In the genomic region with DNA sequence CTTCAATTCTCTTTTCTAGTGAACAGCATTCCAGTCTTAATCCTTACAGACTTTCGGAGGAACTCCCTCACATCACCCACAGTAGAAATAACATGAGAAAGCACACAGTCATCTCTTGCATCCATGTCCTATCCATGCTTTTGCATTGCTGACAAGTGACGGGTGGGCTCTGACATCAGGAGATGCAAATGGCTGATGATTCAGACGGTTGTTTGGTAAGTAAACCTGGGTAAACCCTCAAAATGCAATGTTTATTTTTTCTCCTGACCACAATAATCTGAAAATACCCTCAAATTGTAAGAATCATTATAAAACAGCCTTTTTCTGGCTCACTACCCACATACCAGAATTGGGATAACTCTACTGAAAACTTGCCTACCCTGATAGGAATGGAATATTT, we compare ENCODE assay signal across 15 cellular contexts.
DNase-seq lines count a peak whose midpoint lies in the region; ATAC-seq, FAIRE-seq and TF ChIP-seq lines count a peak whose summit lies in the region.
"Had no signal": no experiment of that assay in that cellular context is flagged by ENCODE, and none has a peak within 500 bp of the region (broad histone marks: within the 10 kb centered on the region; RNA-seq: fewer than 3 reads in every experiment).

No MANE protein-coding gene starts in this region.

- DNase-seq in H4 (ENCODE audit: low spot score) (peak; percentile 19), amniotic stem cell (lab: John Stamatoyannopoulos, UW) (peak; percentile 94), foreskin fibroblast (peak; percentile 87 to 95), HTR-8/SVneo (ENCODE audit: insufficient read length, low spot score) (no peak), UCSD-AML1 (lab: John Stamatoyannopoulos, UW; ENCODE audit: unreplicated experiment) (no peak), SHP77 (lab: John Stamatoyannopoulos, UW) (no peak)
- DNase-seq: activated B cell treated with CpG ODN at 0.5 μM for 24 hours; activated naive CD4-positive, alpha-beta T cell; COR-L47; NCI-H1930; NCI-H524 treated with DMSO at 0.1 percent for 48 hours; PC-3; SW 1271 had no signal

- no peak overlapping the region for H3K4me3 ChIP-seq in foreskin fibroblast (ENCODE audit: low read depth in 1 of 2, low read length in 2 of 2)
- H3K4me3 ChIP-seq: cardiac muscle cell had no signal

- no peak for TF ChIP-seq CTCF in foreskin fibroblast (IDR thresholded peaks at IDR 0.05; ENCODE audit: low read depth, low read length)

- no peak for FAIRE-seq in HTR-8/SVneo (lab: Jason Lieb, UNC)

- no peak for ATAC-seq in GM18868 (IDR thresholded peaks at IDR 0.05; ENCODE audit: unreplicated experiment)
- ATAC-seq: PC-3 had no signal

Comparison
In these comparisons a context has a peak if more than half of its experiments do, and no peak if none do; other contexts are left out.
1. DNase-seq: peak in H4 (single experiment), amniotic stem cell (single experiment) and foreskin fibroblast (2 of 2); none in HTR-8/SVneo (single experiment), UCSD-AML1 (single experiment) and SHP77 (0 of 2).